ENCODE assay signal across 1 cellular context in genomic region chr11:57123590-57123989, GRCh38.
TF ChIP-seq lines count a peak whose summit lies in the region.

No MANE protein-coding gene starts in this region.

TF ChIP-seq in K562, 482 proteins besides CTCF, POLR2A, EP300 and RAD21:
- TF ChIP-seq XRCC3 (IDR thresholded peaks at IDR 0.05) = no peak
- no peak for TF ChIP-seq SUPT5H (IDR thresholded peaks at IDR 0.05)
- TF ChIP-seq PTBP1 (IDR thresholded peaks at IDR 0.05; ENCODE audit: low read depth, low read length) = no peak
- TF ChIP-seq SRSF9 (IDR thresholded peaks at IDR 0.05; ENCODE audit: borderline replicate concordance, low read depth, low read length) = no peak
- no peak for TF ChIP-seq PCBP1 (IDR thresholded peaks at IDR 0.05; ENCODE audit: low read depth, low read length, poor library complexity, severe bottlenecking)
- TF ChIP-seq, protein P1, sequence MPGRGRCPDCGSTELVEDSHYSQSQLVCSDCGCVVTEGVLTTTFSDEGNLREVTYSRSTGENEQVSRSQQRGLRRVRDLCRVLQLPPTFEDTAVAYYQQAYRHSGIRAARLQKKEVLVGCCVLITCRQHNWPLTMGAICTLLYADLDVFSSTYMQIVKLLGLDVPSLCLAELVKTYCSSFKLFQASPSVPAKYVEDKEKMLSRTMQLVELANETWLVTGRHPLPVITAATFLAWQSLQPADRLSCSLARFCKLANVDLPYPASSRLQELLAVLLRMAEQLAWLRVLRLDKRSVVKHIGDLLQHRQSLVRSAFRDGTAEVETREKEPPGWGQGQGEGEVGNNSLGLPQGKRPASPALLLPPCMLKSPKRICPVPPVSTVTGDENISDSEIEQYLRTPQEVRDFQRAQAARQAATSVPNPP (IDR thresholded peaks at IDR 0.05; ENCODE audit: borderline replicate concordance, insufficient read depth, insufficient read length) = no peak
- no peak for TF ChIP-seq RHOXF2B (CRISPR knock-in tag; conservative IDR thresholded peaks at IDR 0.05)
- no peak for TF ChIP-seq USF2 (CRISPR knock-in tag; IDR thresholded peaks at IDR 0.05)
- no peak for TF ChIP-seq PPARD (CRISPR knock-in tag; IDR thresholded peaks at IDR 0.05)
- TF ChIP-seq ZNF280B (CRISPR knock-in tag; IDR thresholded peaks at IDR 0.05) = no peak
- no peak for TF ChIP-seq DEAF1 (CRISPR knock-in tag; IDR thresholded peaks at IDR 0.05)
- TF ChIP-seq KLF6 (CRISPR knock-in tag; IDR thresholded peaks at IDR 0.05; ENCODE audit: borderline replicate concordance) = no peak
- no peak for TF ChIP-seq GTF2F1 (IDR thresholded peaks at IDR 0.05; ENCODE audit: low read depth, low read length)
- no peak for TF ChIP-seq ZNF23 (CRISPR knock-in tag; IDR thresholded peaks at IDR 0.05)
- TF ChIP-seq, protein P2, sequence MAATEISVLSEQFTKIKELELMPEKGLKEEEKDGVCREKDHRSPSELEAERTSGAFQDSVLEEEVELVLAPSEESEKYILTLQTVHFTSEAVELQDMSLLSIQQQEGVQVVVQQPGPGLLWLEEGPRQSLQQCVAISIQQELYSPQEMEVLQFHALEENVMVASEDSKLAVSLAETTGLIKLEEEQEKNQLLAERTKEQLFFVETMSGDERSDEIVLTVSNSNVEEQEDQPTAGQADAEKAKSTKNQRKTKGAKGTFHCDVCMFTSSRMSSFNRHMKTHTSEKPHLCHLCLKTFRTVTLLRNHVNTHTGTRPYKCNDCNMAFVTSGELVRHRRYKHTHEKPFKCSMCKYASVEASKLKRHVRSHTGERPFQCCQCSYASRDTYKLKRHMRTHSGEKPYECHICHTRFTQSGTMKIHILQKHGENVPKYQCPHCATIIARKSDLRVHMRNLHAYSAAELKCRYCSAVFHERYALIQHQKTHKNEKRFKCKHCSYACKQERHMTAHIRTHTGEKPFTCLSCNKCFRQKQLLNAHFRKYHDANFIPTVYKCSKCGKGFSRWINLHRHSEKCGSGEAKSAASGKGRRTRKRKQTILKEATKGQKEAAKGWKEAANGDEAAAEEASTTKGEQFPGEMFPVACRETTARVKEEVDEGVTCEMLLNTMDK (IDR thresholded peaks at IDR 0.05; ENCODE audit: borderline replicate concordance, insufficient read depth, low read depth, low read length, poor library complexity, severe bottlenecking) = no peak
- no peak for TF ChIP-seq ZNF431 (CRISPR knock-in tag; IDR thresholded peaks at IDR 0.05)
- TF ChIP-seq TRIM24 (IDR thresholded peaks at IDR 0.05) = no peak
- TF ChIP-seq ZFPM2 (CRISPR knock-in tag; IDR thresholded peaks at IDR 0.05) = no peak
- TF ChIP-seq HNRNPH1 (optimal IDR thresholded peaks at IDR 0.05; ENCODE audit: low read depth, low read length) = no peak
